ENCODE assay signal across 8 cellular contexts in the genomic region with DNA sequence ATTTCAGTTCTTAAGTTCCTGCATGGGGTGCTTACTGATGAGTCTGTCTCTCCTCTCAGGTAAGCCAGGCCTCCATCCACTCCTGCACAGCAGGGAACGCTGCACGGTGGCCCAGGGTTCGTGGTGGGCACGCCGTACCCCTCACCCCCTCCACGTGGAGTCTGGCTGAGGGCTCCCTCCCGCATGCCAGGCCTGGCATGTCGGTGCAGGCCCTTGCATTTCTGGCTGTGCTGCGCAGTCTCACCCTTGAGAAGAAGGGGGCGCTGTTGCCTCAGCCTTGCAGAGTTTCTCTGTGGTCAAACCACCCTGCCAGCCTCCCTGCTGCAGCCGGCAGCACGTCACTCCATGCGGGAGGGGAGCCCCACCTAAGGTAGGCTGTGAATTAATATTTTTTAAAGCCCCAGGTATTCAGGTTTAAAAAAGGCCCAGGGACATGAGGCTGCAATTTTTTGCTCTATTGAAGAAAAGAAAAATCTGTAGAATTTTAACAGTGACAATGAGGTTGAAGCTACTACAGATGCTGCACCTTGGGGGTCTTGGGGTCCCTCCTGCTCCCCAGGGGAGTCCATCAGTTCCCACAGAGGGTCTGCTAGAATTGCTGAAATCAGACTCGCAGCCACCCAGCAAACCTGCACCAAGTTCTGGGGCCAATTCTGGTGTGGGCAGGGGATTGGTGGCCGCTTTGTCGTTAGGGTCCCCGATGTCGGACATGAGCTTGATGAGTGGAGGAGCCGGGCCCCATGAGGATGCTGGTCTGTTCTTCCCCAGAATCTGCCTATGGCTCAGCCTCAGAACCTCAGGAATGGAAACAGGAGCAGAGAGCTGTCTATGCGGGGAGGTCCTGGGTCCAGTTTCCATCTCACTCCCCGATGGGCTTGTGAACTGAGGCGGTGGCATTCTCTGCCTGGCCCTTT. TPM values are rescaled to one million over a fixed set of nuclear protein-coding genes. Genes with fewer than 3 reads are reported as not detected.
DNase-seq lines count a peak whose midpoint lies in the region; FAIRE-seq and TF ChIP-seq lines count a peak whose summit lies in the region.

No MANE protein-coding gene starts in this region.

- intact Hi-C loops in ovary (cut with DNase I) (loop anchor here in 2 of 4 donors (5.0 to 10.0 kb wide), 6 partner anchors 51 to 989 kb away; a partner anchor contains a TSS), transverse colon (cut with DNase I; ENCODE audit: low total_unique reads) (no loop called here)

- TF ChIP-seq EP300 in ovary (IDR thresholded peaks at IDR 0.05) (no peak), transverse colon (IDR thresholded peaks at IDR 0.05; ENCODE audit: low read depth) (no peak)

- no peaks in the 10 kb centered on the region for H3K27me3 ChIP-seq in ovary
- H3K27me3 ChIP-seq in transverse colon, result no peaks in the 10 kb centered on the region

- H3K27ac ChIP-seq in ovary (no peak overlapping the region), transverse colon (peak overlapping the region; percentile 63 to 72 (median 68))

- H3K4me3 ChIP-seq in ovary (no peak overlapping the region), transverse colon (peak overlapping the region in 1 of 4 donors; percentile 33)

- peaks cover 1% of the 10 kb centered on the region for H3K4me1 ChIP-seq in ovary (ENCODE audit: insufficient read depth)
- H3K4me1 ChIP-seq in transverse colon, result peaks cover 0 to 19% (median 12%) of the 10 kb centered on the region in 4 donors

- in situ Hi-C loops in transverse colon (cut with MboI; ENCODE audit: low pct_ligation_motif_present in 1 of 4, low pct_unique_long_range_greater_than_20kb in 1 of 4, low sequenced_read_pairs in 3 of 4), result loop anchor here in 2 of 4 donors (10.0 to 25.0 kb wide), 2 partner anchors 979 to 1279 kb away; no protein-coding TSS in a partner anchor

- 0 out of 2 replicates have a peak, but pooled peaks have one; percentile 22 for TF ChIP-seq POLR2A in H54 (IDR thresholded peaks at IDR 0.05; ENCODE audit: low read depth, low read length)
- no peak for TF ChIP-seq POLR2A in ovary (IDR thresholded peaks at IDR 0.05)
- no peak for TF ChIP-seq POLR2A in transverse colon (IDR thresholded peaks at IDR 0.05)

- FAIRE-seq in H54 (lab: Jason Lieb, UNC), result peak; percentile 50

- peak; percentile 86 for TF ChIP-seq CTCF in LNCAP (IDR thresholded peaks at IDR 0.05)
- peak; percentile 72 to 80 (median 77) for TF ChIP-seq CTCF in ovary (IDR thresholded peaks at IDR 0.05)
- TF ChIP-seq CTCF in transverse colon (IDR thresholded peaks at IDR 0.05), result peak; percentile 77 to 86 (median 83)

- WGBS in ovary, 3 donors, result 36 to 39% (median 37%) methylated on average over 22 of the region's 22 CpGs
- 16 to 40% methylated on average over 5 to 18 of the region's 22 CpGs for WGBS in transverse colon (ENCODE audit: low coverage in 1 of 2), 2 donors

- no peaks in the 10 kb centered on the region for H3K9me3 ChIP-seq in ovary
- no peaks in the 10 kb centered on the region for H3K9me3 ChIP-seq in transverse colon

- H3K36me3 ChIP-seq in ovary (no peaks in the 10 kb centered on the region), transverse colon (no peaks in the 10 kb centered on the region)

- peak; percentile 39 for DNase-seq in GF-D8 (lab: John Stamatoyannopoulos, UW)
- DNase-seq in H54 (ENCODE audit: insufficient read length, low spot score), result peak; percentile 98
- DNase-seq in RPMI8226, result peak; percentile 77
- peak; percentile 84 for DNase-seq in activated effector memory CD4-positive, alpha-beta T cell treated with anti-CD3 and anti-CD28 coated beads, Interleukin-2, amount 50 U/mL, for 16 hours
- DNase-seq in germinal center (ENCODE audit: low spot score), result peak; percentile 57
- peak; percentile 67 to 85 (median 83) for DNase-seq in ovary
- DNase-seq in transverse colon, result peak; percentile 84

RNA-seq across cellular contexts. Expression of a gene that starts 52.6 kb away (rescaled TPM):
- total RNA-seq in ovary, result 10 to 100 TPM; 18.7 to 29.6 (median 27.2) TPM
- 10 to 100 TPM; 12.4 to 14.4 TPM for polyA plus RNA-seq in ovary
- 10 to 100 TPM; 20.9 to 70.3 (median 28.1) TPM for total RNA-seq in transverse colon

Comparison
In these comparisons a context has a peak if more than half of its experiments do, and no peak if none do; other contexts are left out.
1. DNase-seq: peak in every context shown above with its lines; median percentile 98 in H54; 84 in activated effector memory CD4-positive, alpha-beta T cell treated with anti-CD3 and anti-CD28 coated beads, Interleukin-2, amount 50 U/mL, for 16 hours; 84 in transverse colon; 83 in ovary; 77 in RPMI8226; 57 in germinal center; 39 in GF-D8.
2. H3K27ac ChIP-seq: peak in transverse colon (4 of 4); none in ovary (0 of 2).
3. Peak in every context shown above with its lines, with median percentiles within 50 percentile points of each other: CTCF ChIP-seq.